In the genomic region with DNA sequence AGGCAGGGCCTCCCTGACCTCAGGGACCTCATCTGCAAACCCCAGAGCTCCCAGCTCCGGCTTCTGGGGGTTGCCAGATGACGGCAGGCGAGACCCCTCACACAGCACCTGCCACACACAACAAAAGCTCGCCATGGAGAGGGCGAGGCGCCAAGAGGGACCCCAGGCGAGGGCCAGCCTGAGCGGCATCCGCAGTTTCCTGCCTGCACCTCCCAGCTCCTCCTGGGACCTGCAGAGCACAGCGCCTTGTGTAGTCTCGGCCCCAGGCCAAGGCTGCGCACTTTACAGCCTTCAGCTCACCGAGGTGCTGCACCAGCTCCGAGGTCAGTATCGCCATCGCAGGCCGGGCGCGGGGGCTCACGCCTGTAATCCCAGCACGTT, we compare ENCODE assay signal across 28 cellular contexts.
"Had no signal": no experiment of that assay in that cellular context is flagged by ENCODE, and none has a peak within 500 bp of the region (broad histone marks: within the 10 kb centered on the region; RNA-seq: fewer than 3 reads in every experiment).

No MANE protein-coding gene starts in this region.

- H3K36me3 Mint-ChIP-seq: activated CD8-positive, alpha-beta memory T cell treated with anti-CD3 and anti-CD28 coated beads, Interleukin-2, amount 10 ng/mL, durations not matched to agents 7 days and 5 days; activated naive CD8-positive, alpha-beta T cell; WTC11 had no signal

- H3K27me3 Mint-ChIP-seq: activated CD8-positive, alpha-beta memory T cell treated with anti-CD3 and anti-CD28 coated beads, Interleukin-2, amount 10 ng/mL, durations not matched to agents 7 days and 5 days; activated naive CD8-positive, alpha-beta T cell; activated T-cell treated with anti-CD3 and anti-CD28 coated beads, Interleukin-2, amount 50 U/mL, for 24 hours had no signal

- H3K4me3 Mint-ChIP-seq: activated CD8-positive, alpha-beta memory T cell treated with anti-CD3 and anti-CD28 coated beads, Interleukin-2, amount 10 ng/mL, durations not matched to agents 7 days and 5 days; activated naive CD4-positive, alpha-beta T cell treated with anti-CD3 and anti-CD28 coated beads for 36 hours; activated naive CD8-positive, alpha-beta T cell; activated T-cell treated with anti-CD3 and anti-CD28 coated beads, Interleukin-2, amount 50 U/mL, for 24 hours; activated T-helper 1 cell treated with anti-CD3 and anti-CD28 coated beads, Interleukin-12 subunit alpha, Interleukin-12 subunit beta, Interleukin-2, Interleukin-4 antibody, amounts not matched to agents 30 ng/mL and 10 ng/mL and 1 ng/mL, durations not matched to agents 14 hours and 24 hours and 36 hours; T-helper 17 cell; WTC11 had no signal

- ATAC-seq: activated CD8-positive, alpha-beta memory T cell treated with anti-CD3 and anti-CD28 coated beads, Interleukin-2, amount 10 ng/mL, durations not matched to agents 7 days and 5 days; T-helper 17 cell had no signal

- H3K36me3 ChIP-seq: brain microvascular endothelial cell, cardiac muscle cell, SJSA1 had no signal

- DNase-seq: activated CD4-positive, alpha-beta T cell treated with anti-CD3 and anti-CD28 coated beads for 48 hours; activated CD4-positive, alpha-beta T cell treated with anti-CD3 and anti-CD28 coated beads, Interleukin-2, amount 50 U/mL, for 4 hours; activated CD4-positive, CD25-positive, alpha-beta regulatory T cell treated with anti-CD3 and anti-CD28 coated beads, Interleukin-2, amount 50 U/mL, for 72 hours; activated CD8-positive, alpha-beta memory T cell treated with anti-CD3 and anti-CD28 coated beads, Interleukin-2, amount 10 ng/mL, durations not matched to agents 7 days and 5 days; activated gamma-delta T cell; activated naive CD4-positive, alpha-beta T cell treated with anti-CD3 and anti-CD28 coated beads for 36 hours; activated T-cell treated with anti-CD3 and anti-CD28 coated beads, Interleukin-2, amount 50 U/mL, for 24 hours; amygdala; brain microvascular endothelial cell; NCI-H1092; NCI-H1417; NCI-H2029; NCI-H2107; NCI-H2171 treated with DMSO at 0.1 percent for 48 hours; NCI-H226; NCI-H526 treated with DMSO at 0.1 percent for 48 hours; NK-92 treated with Interleukin-12 subunit alpha and Interleukin-12 subunit beta, amount 100 ng/mL, for 24 hours; OCI-M1; RPMI8226; SHP77; T-helper 17 cell; T-helper 9 cell had no signal

- H3K4me1 Mint-ChIP-seq: activated CD8-positive, alpha-beta memory T cell treated with anti-CD3 and anti-CD28 coated beads, Interleukin-2, amount 10 ng/mL, durations not matched to agents 7 days and 5 days had no signal

- H3K4me2 ChIP-seq: KMS-11 had no signal

- H3K27ac Mint-ChIP-seq: activated CD8-positive, alpha-beta memory T cell treated with anti-CD3 and anti-CD28 coated beads, Interleukin-2, amount 10 ng/mL, durations not matched to agents 7 days and 5 days; activated naive CD4-positive, alpha-beta T cell treated with anti-CD3 and anti-CD28 coated beads for 36 hours; activated naive CD8-positive, alpha-beta T cell; activated T-cell treated with anti-CD3 and anti-CD28 coated beads, Interleukin-2, amount 50 U/mL, for 24 hours; activated T-helper 1 cell treated with anti-CD3 and anti-CD28 coated beads, Interleukin-12 subunit alpha, Interleukin-12 subunit beta, Interleukin-2, Interleukin-4 antibody, amounts not matched to agents 30 ng/mL and 10 ng/mL and 1 ng/mL, durations not matched to agents 14 hours and 24 hours and 36 hours; T-helper 17 cell had no signal

- H3K9me3 Mint-ChIP-seq: activated T-cell treated with anti-CD3 and anti-CD28 coated beads, Interleukin-2, amount 50 U/mL, for 24 hours; activated T-helper 1 cell treated with anti-CD3 and anti-CD28 coated beads, Interleukin-12 subunit alpha, Interleukin-12 subunit beta, Interleukin-2, Interleukin-4 antibody, amounts not matched to agents 30 ng/mL and 10 ng/mL and 1 ng/mL, durations not matched to agents 14 hours and 24 hours and 36 hours had no signal

- H3K27ac ChIP-seq: brain microvascular endothelial cell, cardiac muscle cell, KMS-11, SJSA1 had no signal

- H3K4me1 ChIP-seq: SJSA1 had no signal

- H3K9ac ChIP-seq: KMS-11 had no signal

- H3K4me3 ChIP-seq: cardiac muscle cell, SJSA1 had no signal

- H3K27me3 ChIP-seq: brain microvascular endothelial cell, cardiac muscle cell, SJSA1 had no signal
